In genomic region chr14:88599761-88600439, GRCh38 we compare ENCODE assay signal across 9 cellular contexts. TPM values are rescaled to one million over a fixed set of nuclear protein-coding genes. Genes with fewer than 3 reads are reported as not detected.
A peak's percentile ranks its signal among the peaks of the same experiment; 100 is the strongest.
DNase-seq lines count a peak whose midpoint lies in the region; ATAC-seq, FAIRE-seq and TF ChIP-seq lines count a peak whose summit lies in the region.
"Had no signal": no experiment of that assay in that cellular context is flagged by ENCODE, and none has a peak within 500 bp of the region (broad histone marks: within the 10 kb centered on the region; RNA-seq: fewer than 3 reads in every experiment).

No MANE protein-coding gene starts in this region.

- peak overlapping the region; percentile 56 for H3K4me3 Mint-ChIP-seq in nephron progenitor cell

- peak; percentile 93 for ATAC-seq in GM18867 (IDR thresholded peaks at IDR 0.05; ENCODE audit: unreplicated experiment)
- peak; percentile 95 for ATAC-seq in GM21717 (IDR thresholded peaks at IDR 0.05; ENCODE audit: unreplicated experiment)
- ATAC-seq in HG03521 (IDR thresholded peaks at IDR 0.05; ENCODE audit: unreplicated experiment): peak; percentile 95

- FAIRE-seq in frontal cortex (lab: Jason Lieb, UNC): no peak

- H3K36me3 Mint-ChIP-seq in nephron progenitor cell (ENCODE audit: low read depth): peaks cover 90% of the 10 kb centered on the region

- no peak for TF ChIP-seq POLR2A in erythroblast (IDR thresholded peaks at IDR 0.05; ENCODE audit: low read length)

- peak overlapping the region; percentile 85 for H3K27ac Mint-ChIP-seq in nephron progenitor cell

- no peaks in the 10 kb centered on the region for H3K27me3 Mint-ChIP-seq in nephron progenitor cell (ENCODE audit: low read depth, poor library complexity)

- no peaks in the 10 kb centered on the region for H3K9me3 Mint-ChIP-seq in nephron progenitor cell

- DNase-seq in nephron progenitor cell (no peak), erythroblast (lab: John Stamatoyannopoulos, UW) (no peak), frontal cortex (ENCODE audit: low spot score in 2 of 2) (no peak), NCI-H146 treated with DMSO at 0.1 percent for 48 hours (lab: John Stamatoyannopoulos, UW; ENCODE audit: unreplicated experiment) (no peak), NOMO-1 treated with DMSO at 0.1 percent for 48 hours (lab: John Stamatoyannopoulos, UW; ENCODE audit: unreplicated experiment) (no peak)
- DNase-seq: HCEC 1CT had no signal

- no peak for TF ChIP-seq CTCF in nephron progenitor cell (IDR thresholded peaks at IDR 0.05)

- peaks cover 43% of the 10 kb centered on the region for H3K4me1 Mint-ChIP-seq in nephron progenitor cell

RNA-seq across cellular contexts. Expression of gene ZC3H14, which starts 37.1 kb away (rescaled TPM):
- 84.8 TPM for total RNA-seq in frontal cortex

RNA-seq across cellular contexts. Expression of gene PTPN21, which starts 45.1 kb away (rescaled TPM):
- 6.1 TPM for total RNA-seq in frontal cortex
